ENCODE assay signal across 1 cellular context in genomic region chr5:91380491-91381133, GRCh38.
TF ChIP-seq lines count a peak whose summit lies in the region.

No MANE protein-coding gene starts in this region.

TF ChIP-seq in SK-N-SH, 30 proteins besides CTCF, POLR2A, EP300 and RAD21 (continued from another document):
- TF ChIP-seq REST (IDR thresholded peaks at IDR 0.05; ENCODE audit: low read depth, low read length), result no peak
- no peak for TF ChIP-seq ELF1 (IDR thresholded peaks at IDR 0.05)
- TF ChIP-seq USF2 (IDR thresholded peaks at IDR 0.05; ENCODE audit: borderline replicate concordance, low read depth, low read length), result no peak
- TF ChIP-seq FOXM1 (IDR thresholded peaks at IDR 0.05; ENCODE audit: low read depth), result no peak
- TF ChIP-seq TCF12 (IDR thresholded peaks at IDR 0.05), result no peak
- TF ChIP-seq MXI1 (IDR thresholded peaks at IDR 0.05; ENCODE audit: low read depth, low read length), result peak; percentile 84
- no peak for TF ChIP-seq ZBTB33 (IDR thresholded peaks at IDR 0.05; ENCODE audit: borderline replicate concordance, low read depth)
